In the genomic region with DNA sequence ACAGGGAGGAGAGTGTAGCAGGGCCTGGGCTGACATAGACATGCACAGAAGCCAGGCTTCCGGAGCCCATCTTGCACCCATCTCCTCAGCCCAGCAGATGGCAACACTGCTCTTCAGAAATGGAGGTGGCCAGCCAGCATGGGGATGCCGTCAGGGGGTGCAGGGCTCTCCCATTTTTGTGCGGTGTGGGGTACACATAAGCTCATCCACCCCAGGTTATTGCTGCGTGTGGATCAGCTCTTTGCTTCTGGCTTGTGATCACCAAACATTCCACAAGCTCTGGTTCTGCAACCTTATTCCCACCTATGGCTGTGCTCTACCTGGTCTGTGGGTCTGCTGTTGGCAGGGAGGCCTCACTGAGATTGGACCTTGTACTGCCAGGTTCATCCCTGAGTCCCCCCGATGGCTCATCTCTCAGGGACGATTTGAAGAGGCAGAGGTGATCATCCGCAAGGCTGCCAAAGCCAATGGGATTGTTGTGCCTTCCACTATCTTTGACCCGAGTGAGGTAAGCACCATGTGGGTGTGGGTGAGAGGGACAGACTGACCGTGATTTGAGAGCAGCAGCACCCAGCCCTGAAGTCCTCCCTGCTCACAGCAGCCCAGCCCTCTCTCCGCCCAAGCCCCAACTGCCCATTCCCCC, we compare ENCODE assay signal across 8 cellular contexts. TPM values are rescaled to one million over a fixed set of nuclear protein-coding genes. Genes with fewer than 3 reads are reported as not detected.
DNase-seq lines count a peak whose midpoint lies in the region; ATAC-seq and TF ChIP-seq lines count a peak whose summit lies in the region.

No MANE protein-coding gene starts in this region.

- TF ChIP-seq CTCF in RWPE2 (IDR thresholded peaks at IDR 0.05; ENCODE audit: poor library complexity, severe bottlenecking): peak; percentile 91
- peak; percentile 91 for TF ChIP-seq CTCF in fibroblast of the aortic adventitia (IDR thresholded peaks at IDR 0.05; ENCODE audit: insufficient read depth, low read length)
- peak; percentile 84 for TF ChIP-seq CTCF in neutrophil (IDR thresholded peaks at IDR 0.05)

- peak overlapping the region in 1 of 4 donors; percentile 27 for H3K4me3 Mint-ChIP-seq in CD4-positive, CD25-positive, alpha-beta regulatory T cell

- H3K9me3 Mint-ChIP-seq in CD4-positive, CD25-positive, alpha-beta regulatory T cell: no peaks in the 10 kb centered on the region

- H3K9me3 ChIP-seq in CD4-positive, CD25-positive, alpha-beta regulatory T cell (ENCODE audit: control insufficient read depth in 2 of 2, low read length in 2 of 2): no peaks in the 10 kb centered on the region
- H3K9me3 ChIP-seq in RWPE2 (ENCODE audit: severe bottlenecking) (no peaks in the 10 kb centered on the region), neutrophil (no peaks in the 10 kb centered on the region)

- H3K36me3 ChIP-seq in CD4-positive, CD25-positive, alpha-beta regulatory T cell (ENCODE audit: control insufficient read depth, insufficient read depth, low read length): no peaks in the 10 kb centered on the region
- H3K36me3 ChIP-seq in RWPE2 (ENCODE audit: low read depth): peaks cover 26% of the 10 kb centered on the region
- H3K36me3 ChIP-seq in neutrophil: no peaks in the 10 kb centered on the region

- peak overlapping the region in 1 of 3 donors; percentile 36 for H3K27ac Mint-ChIP-seq in CD4-positive, CD25-positive, alpha-beta regulatory T cell

- H3K27me3 Mint-ChIP-seq in CD4-positive, CD25-positive, alpha-beta regulatory T cell: no peaks in the 10 kb centered on the region

- no peak overlapping the region for H3K27ac ChIP-seq in CD4-positive, CD25-positive, alpha-beta regulatory T cell (ENCODE audit: insufficient read depth, low read length, poor library complexity, severe bottlenecking)
- H3K27ac ChIP-seq in RWPE2 (ENCODE audit: poor library complexity, severe bottlenecking): peak overlapping the region; percentile 93
- H3K27ac ChIP-seq in neutrophil: peak overlapping the region; percentile 79

- peaks cover 3% of the 10 kb centered on the region for H3K36me3 Mint-ChIP-seq in CD4-positive, CD25-positive, alpha-beta regulatory T cell

- H3K4me1 ChIP-seq in CD4-positive, CD25-positive, alpha-beta regulatory T cell (ENCODE audit: control insufficient read depth, insufficient read depth, low read length, poor library complexity, severe bottlenecking): peaks cover 15% of the 10 kb centered on the region
- H3K4me1 ChIP-seq in RWPE2 (ENCODE audit: insufficient read depth, poor library complexity, severe bottlenecking) (peaks cover 35% of the 10 kb centered on the region), neutrophil (ENCODE audit: control insufficient read depth in 1 of 2, insufficient read depth in 1 of 2, low read depth in 1 of 2, low read length in 1 of 2) (peaks cover 20 to 30% of the 10 kb centered on the region in 2 experiments)

- ATAC-seq in CD4-positive, CD25-positive, alpha-beta regulatory T cell (ENCODE audit: low read depth in 2 of 2): peak; percentile 84 to 87
- ATAC-seq in HG03432 (IDR thresholded peaks at IDR 0.05; ENCODE audit: unreplicated experiment) (peak; percentile 84), RWPE2 (ENCODE audit: low read depth) (peak; percentile 33)

- no peak overlapping the region for H3K4me3 ChIP-seq in CD4-positive, CD25-positive, alpha-beta regulatory T cell (ENCODE audit: low read depth, low read length)
- H3K4me3 ChIP-seq in RWPE2 (ENCODE audit: severe bottlenecking): no peak overlapping the region
- no peak overlapping the region for H3K4me3 ChIP-seq in fibroblast of the aortic adventitia (ENCODE audit: low read depth, low read length)
- no peak overlapping the region for H3K4me3 ChIP-seq in neutrophil (ENCODE audit: low read depth in 1 of 2, low read length in 1 of 2)

- H3K27me3 ChIP-seq in CD4-positive, CD25-positive, alpha-beta regulatory T cell (ENCODE audit: control insufficient read depth, insufficient read depth, low read length): no peaks in the 10 kb centered on the region
- H3K27me3 ChIP-seq in RWPE2 (ENCODE audit: insufficient read depth, poor library complexity, severe bottlenecking) (no peaks in the 10 kb centered on the region), neutrophil (no peaks in the 10 kb centered on the region)

- peak; percentile 63 to 88 (median 81) for DNase-seq in CD4-positive, CD25-positive, alpha-beta regulatory T cell
- DNase-seq in GM19240 (ENCODE audit: insufficient read length, low spot score) (peak; percentile 67), RWPE2 (ENCODE audit: low spot score) (peak; percentile 73), fibroblast of the aortic adventitia (ENCODE audit: low read depth) (peak; percentile 81), superior temporal gyrus (ENCODE audit: extremely low spot score) (peak; percentile 84)
- DNase-seq in activated T-helper 1 cell treated with anti-CD3 and anti-CD28 coated beads, Interleukin-2, amount 50 U/mL, for 16 hours (ENCODE audit: low read depth in 1 of 2, low spot score in 1 of 2): peak; percentile 49 to 60

- H3K4me1 Mint-ChIP-seq in CD4-positive, CD25-positive, alpha-beta regulatory T cell: peaks cover 15 to 23% (median 16%) of the 10 kb centered on the region in 4 donors

RNA-seq across cellular contexts. Expression of a gene that starts 17.3 kb away (rescaled TPM):
- 2.5 TPM for total RNA-seq in CD4-positive, CD25-positive, alpha-beta regulatory T cell
- 1 to 10 TPM in 3 of 4 donors, under 1 TPM in 1; 0.54 to 3.2 (median 1.7) TPM for polyA plus RNA-seq in CD4-positive, CD25-positive, alpha-beta regulatory T cell
- total RNA-seq in fibroblast of the aortic adventitia (ENCODE audit: low replicate concordance): 6.5 TPM in 2 replicates

Comparison
In these comparisons a context has a peak if more than half of its experiments do, and no peak if none do; other contexts are left out.
1. ATAC-seq: peak in every context shown above with its lines; median percentile 86 in CD4-positive, CD25-positive, alpha-beta regulatory T cell; 84 in HG03432; 33 in RWPE2.